Comparison of ENCODE assay signal across 8 cellular contexts in genomic region chr17:58960068-58960467, GRCh38.
A peak's percentile ranks its signal among the peaks of the same experiment; 100 is the strongest.
DNase-seq lines count a peak whose midpoint lies in the region; ATAC-seq and TF ChIP-seq lines count a peak whose summit lies in the region.

No MANE protein-coding gene starts in this region.

- no peaks in the 10 kb centered on the region for H3K27me3 ChIP-seq in spleen (replicated peaks in 1 of 7)

- H3K4me1 ChIP-seq in spleen = no peaks in the 10 kb centered on the region

- H3K4me3 ChIP-seq in LNCaP clone FGC (ENCODE audit: low read depth, low read length) (no peak overlapping the region), astrocyte of the spinal cord (ENCODE audit: low read depth, low read length) (no peak overlapping the region), spleen (no peak overlapping the region)

- in situ Hi-C loops in astrocyte of the spinal cord (cut with HindIII; ENCODE audit: low sequenced_read_pairs) = no loop called here

- DNase-seq in ELF-1 (ENCODE audit: low read depth, low spot score) (peak; percentile 73), LNCaP clone FGC (ENCODE audit: low read depth) (peak; percentile 91), astrocyte of the spinal cord (ENCODE audit: low read depth, low spot score) (peak; percentile 78), medulla oblongata (ENCODE audit: extremely low spot score) (peak; percentile 24), spleen (no peak), NCI-H774 (lab: John Stamatoyannopoulos, UW) (no peak)

- no peak for TF ChIP-seq POLR2A in spleen (IDR thresholded peaks at IDR 0.05)

- H3K27ac ChIP-seq in spleen = no peak overlapping the region

- no peaks in the 10 kb centered on the region for H3K36me3 ChIP-seq in spleen

- no peak for ATAC-seq in HG02884 (IDR thresholded peaks at IDR 0.05; ENCODE audit: unreplicated experiment)
- no peak for ATAC-seq in HG02938 (IDR thresholded peaks at IDR 0.05; ENCODE audit: unreplicated experiment)

- intact Hi-C loops in spleen (cut with DNase I; ENCODE audit: low total_unique reads) = no loop called here

- H3K9me3 ChIP-seq in spleen = no peaks in the 10 kb centered on the region

- TF ChIP-seq CTCF in LNCaP clone FGC (IDR thresholded peaks at IDR 0.05; ENCODE audit: control insufficient read depth, extremely low read depth, insufficient read depth) = peak; percentile 46
- TF ChIP-seq CTCF in astrocyte of the spinal cord (IDR thresholded peaks at IDR 0.05; ENCODE audit: low read depth, low read length) = peak; percentile 47
- no peak for TF ChIP-seq CTCF in spleen (IDR thresholded peaks at IDR 0.05 in 8 of 11, conservative IDR thresholded peaks at IDR 0.05 in 3 of 11)

Comparison
In these comparisons a context has a peak if more than half of its experiments do, and no peak if none do; other contexts are left out.
1. DNase-seq: peak in ELF-1 (single experiment), LNCaP clone FGC (single experiment), astrocyte of the spinal cord (single experiment) and medulla oblongata (single experiment); none in spleen (single experiment) and NCI-H774 (single experiment).
2. CTCF ChIP-seq: peak in LNCaP clone FGC (single experiment) and astrocyte of the spinal cord (single experiment); none in spleen (0 of 11).